Comparison of ENCODE assay signal across 8 cellular contexts in genomic region chr20:31602779-31603441, GRCh38. TPM values are rescaled to one million over a fixed set of nuclear protein-coding genes. Genes with fewer than 3 reads are reported as not detected.
DNase-seq lines count a peak whose midpoint lies in the region; ATAC-seq and TF ChIP-seq lines count a peak whose summit lies in the region.

No MANE protein-coding gene starts in this region.

- intact Hi-C loops in Right ventricle myocardium superior (cut with DNase I): no loop called here
- intact Hi-C loops in left ventricle myocardium superior (cut with micrococcal nuclease): no loop called here

- TF ChIP-seq CTCF in brain microvascular endothelial cell (IDR thresholded peaks at IDR 0.05; ENCODE audit: low read depth, low read length, missing control alignments): peak; percentile 23
- TF ChIP-seq CTCF in neural progenitor cell (IDR thresholded peaks at IDR 0.05): no peak

- in situ Hi-C loops in SK-MEL-5 (cut with HindIII; ENCODE audit: low pct_unique_long_range_greater_than_20kb, low sequenced_read_pairs) (no loop called here), brain microvascular endothelial cell (cut with HindIII; ENCODE audit: low pct_ligation_motif_present, low sequenced_read_pairs) (no loop called here)

- peak overlapping the region; percentile 100 for H3K27ac Mint-ChIP-seq in neural progenitor cell

- DNase-seq in Right ventricle myocardium superior: peak; percentile 30
- DNase-seq in left ventricle myocardium superior: no peak
- DNase-seq in SK-MEL-5 (ENCODE audit: low read depth, low spot score): peak; percentile 22
- peak; percentile 70 for DNase-seq in brain microvascular endothelial cell
- no peak for DNase-seq in neural progenitor cell (ENCODE audit: low spot score)
- DNase-seq in retina: no peak
- no peak for DNase-seq in RKO (ENCODE audit: low spot score)

- H3K79me2 ChIP-seq in neural progenitor cell (ENCODE audit: low read depth): peaks cover 23% of the 10 kb centered on the region

- H3K4me1 Mint-ChIP-seq in neural progenitor cell: peaks cover 31% of the 10 kb centered on the region

- H3K4me3 ChIP-seq in brain microvascular endothelial cell (ENCODE audit: low read depth, low read length): no peak overlapping the region
- H3K4me3 ChIP-seq in neural progenitor cell: no peak overlapping the region

- no peaks in the 10 kb centered on the region for H3K9me3 ChIP-seq in neural progenitor cell (ENCODE audit: low read depth)

- H3K27ac ChIP-seq in brain microvascular endothelial cell (peak overlapping the region; percentile 90), neural progenitor cell (no peak overlapping the region)

- H3K36me3 ChIP-seq in brain microvascular endothelial cell (replicated peaks) (no peaks in the 10 kb centered on the region), neural progenitor cell (no peaks in the 10 kb centered on the region)

- peak overlapping the region; percentile 69 for H3K4me3 Mint-ChIP-seq in neural progenitor cell

- peaks cover 19% of the 10 kb centered on the region for H4K20me1 ChIP-seq in neural progenitor cell (ENCODE audit: low read depth)

- H3K27me3 Mint-ChIP-seq in neural progenitor cell (ENCODE audit: insufficient read depth, low read depth): peaks cover 15% of the 10 kb centered on the region

- H3K9ac ChIP-seq in neural progenitor cell: no peak overlapping the region

- H3K27me3 ChIP-seq in brain microvascular endothelial cell (replicated peaks): no peaks in the 10 kb centered on the region
- H3K27me3 ChIP-seq in neural progenitor cell: peaks cover 19% of the 10 kb centered on the region

- peaks cover 16% of the 10 kb centered on the region for H3K36me3 Mint-ChIP-seq in neural progenitor cell

- no peak overlapping the region for H3K4me2 ChIP-seq in neural progenitor cell

- peaks cover 17% of the 10 kb centered on the region for H3K4me1 ChIP-seq in neural progenitor cell

- no peak overlapping the region for H2AFZ ChIP-seq in neural progenitor cell (replicated peaks)

- H3F3A ChIP-seq in neural progenitor cell (ENCODE audit: low read depth): peaks cover 39% of the 10 kb centered on the region

- no peak for ATAC-seq in Right ventricle myocardium superior (ENCODE audit: poor library complexity)
- ATAC-seq in left ventricle myocardium superior: no peak
- peak; percentile 66 for ATAC-seq in HG03060 (IDR thresholded peaks at IDR 0.05; ENCODE audit: low read depth, unreplicated experiment)

- H3K9me3 Mint-ChIP-seq in neural progenitor cell: no peaks in the 10 kb centered on the region

RNA-seq across cellular contexts. Expression of gene ID1, which starts 2.2 kb away (rescaled TPM):
- total RNA-seq in Right ventricle myocardium superior (89.5 TPM), left ventricle myocardium superior (99.2 TPM), neural progenitor cell (ENCODE audit: low replicate concordance) (80.8 and 133 TPM in 2 replicates)
- 23.3 and 28.2 TPM in 2 replicates for total RNA-seq in SK-MEL-5 (2014; rRNA removed; shearing (Covaris generic))
- 142 and 173 TPM in 2 replicates for polyA plus RNA-seq in SK-MEL-5 (2015; cell fraction: cytosol; rRNA removed)
- 97.8 and 158 TPM in 2 replicates for polyA plus RNA-seq in SK-MEL-5 (2015; cell fraction: nucleus; rRNA removed)

RNA-seq across cellular contexts. Expression of gene COX4I2, which starts 34.8 kb away (rescaled TPM):
- total RNA-seq in Right ventricle myocardium superior (9.3 TPM), left ventricle myocardium superior (10.1 TPM), neural progenitor cell (ENCODE audit: low replicate concordance) (not detected in 2 replicates)
- total RNA-seq in SK-MEL-5 (2014; rRNA removed; shearing (Covaris generic)): not detected in 2 replicates
- polyA plus RNA-seq in SK-MEL-5 (2015; cell fraction: cytosol; rRNA removed): not detected in 2 replicates
- polyA plus RNA-seq in SK-MEL-5 (2015; cell fraction: nucleus; rRNA removed): not detected in 2 replicates

Comparison
In these comparisons a context has a peak if more than half of its experiments do, and no peak if none do; other contexts are left out.
1. DNase-seq: peak in Right ventricle myocardium superior (single experiment), SK-MEL-5 (single experiment) and brain microvascular endothelial cell (single experiment); none in left ventricle myocardium superior (single experiment), neural progenitor cell (single experiment), retina (single experiment) and RKO (single experiment).